ENCODE assay signal across 22 cellular contexts in the genomic region with DNA sequence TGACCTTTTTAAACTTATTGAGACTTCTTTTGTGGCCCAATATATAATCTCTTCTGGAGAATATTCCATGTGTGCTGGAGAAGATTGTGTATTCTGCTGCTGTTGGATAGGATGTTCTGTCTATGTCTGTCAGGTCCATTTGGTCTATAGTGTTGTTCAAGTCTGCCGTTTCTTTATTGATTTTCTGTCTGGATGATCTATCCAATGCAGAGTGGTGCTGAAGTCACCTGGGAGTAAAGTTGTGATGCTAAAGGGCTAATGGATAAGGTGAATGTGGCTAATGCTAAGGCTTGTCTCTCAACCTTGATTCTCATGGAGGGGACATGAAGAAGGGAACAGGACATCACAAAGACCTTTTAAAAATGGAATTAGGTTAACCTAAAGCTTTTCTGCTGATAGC.
A peak's percentile ranks its signal among the peaks of the same experiment; 100 is the strongest.
DNase-seq lines count a peak whose midpoint lies in the region; ATAC-seq, FAIRE-seq and TF ChIP-seq lines count a peak whose summit lies in the region.
"Had no signal": no experiment of that assay in that cellular context is flagged by ENCODE, and none has a peak within 500 bp of the region (broad histone marks: within the 10 kb centered on the region; RNA-seq: fewer than 3 reads in every experiment).

No MANE protein-coding gene starts in this region.

- ATAC-seq in SK-N-SH treated with all-trans-retinoic acid at 6 μM for 48 hours (no peak), HG03159 (IDR thresholded peaks at IDR 0.05; ENCODE audit: unreplicated experiment) (no peak)
- no peak for ATAC-seq in activated T-helper 17 cell treated with anti-CD3 and anti-CD28 coated beads, Interleukin-2, amount 50 U/mL, for 72 hours (replicated peaks)
- ATAC-seq: CD8-positive, alpha-beta T cell had no signal

- H3K4me2 ChIP-seq in SK-N-SH (no peak overlapping the region), H1 (ENCODE audit: insufficient read depth in 1 of 2, low read depth in 2 of 2, low read length in 2 of 2) (no peak overlapping the region)
- H3K4me2 ChIP-seq: BLaER1 had no signal

- no peaks in the 10 kb centered on the region for H3K4me1 Mint-ChIP-seq in activated T-helper 17 cell treated with anti-CD3 and anti-CD28 coated beads, Interleukin-2, amount 50 U/mL, for 72 hours

- H2BK20ac ChIP-seq in H1 (ENCODE audit: low read length), result no peak overlapping the region

- H3K4me3 Mint-ChIP-seq in activated T-helper 17 cell treated with anti-CD3 and anti-CD28 coated beads, Interleukin-2, amount 50 U/mL, for 72 hours, result no peak overlapping the region
- H3K4me3 Mint-ChIP-seq: B cell; CD4-positive, CD25-positive, alpha-beta regulatory T cell; CD8-positive, alpha-beta T cell had no signal

- H3K18ac ChIP-seq in H1 (ENCODE audit: extremely low read depth, low read length), result no peak overlapping the region

- TF ChIP-seq POLR2A in H1 (IDR thresholded peaks at IDR 0.05; ENCODE audit: control extremely low read depth in 1 of 2, low read depth in 2 of 2, low read length in 2 of 2), result no peak

- H3K4me3 ChIP-seq in SK-N-SH (ENCODE audit: low read depth in 2 of 2, low read length in 1 of 2), result no peak overlapping the region
- no peak overlapping the region for H3K4me3 ChIP-seq in H1 (ENCODE audit: extremely low read depth in 1 of 4, insufficient read depth in 2 of 4, low read depth in 3 of 4, low read length in 4 of 4)
- H3K4me3 ChIP-seq: BLaER1 had no signal

- no peaks in the 10 kb centered on the region; the same call in 1 of the 2 replicates for H3K27me3 ChIP-seq in SK-N-SH (ENCODE audit: insufficient read depth)
- no peaks in the 10 kb centered on the region for H3K27me3 ChIP-seq in H1 (replicated peaks in 1 of 4; ENCODE audit: control insufficient read depth in 3 of 4, extremely low read depth in 1 of 4, insufficient read depth in 3 of 4, low read length in 3 of 4)

- no peak overlapping the region for H3K4ac ChIP-seq in H1 (replicated peaks; ENCODE audit: insufficient read length, low read depth, low read length)

- H4K91ac ChIP-seq in H1 (replicated peaks; ENCODE audit: insufficient read length, low read length), result no peak overlapping the region

- no peak overlapping the region for H4K5ac ChIP-seq in H1 (ENCODE audit: insufficient read length, low read depth, low read length)

- H3K23me2 ChIP-seq in H1 (ENCODE audit: low read depth, low read length), result no peaks in the 10 kb centered on the region

- H3K79me2 ChIP-seq in SK-N-SH (ENCODE audit: insufficient read depth), result no peaks in the 10 kb centered on the region
- no peaks in the 10 kb centered on the region for H3K79me2 ChIP-seq in H1 (ENCODE audit: control insufficient read depth in 1 of 2, insufficient read depth in 2 of 2, low read length in 2 of 2)

- H3K36me3 ChIP-seq in SK-N-SH (replicated peaks in 1 of 2; ENCODE audit: control insufficient read depth in 1 of 2, insufficient read depth in 2 of 2, low read length in 1 of 2) (no peaks in the 10 kb centered on the region), H1 (ENCODE audit: control insufficient read depth in 2 of 4, insufficient read depth in 4 of 4, low read length in 3 of 4) (no peaks in the 10 kb centered on the region)
- H3K36me3 ChIP-seq: BLaER1 had no signal

- no peaks in the 10 kb centered on the region for H3K9me3 Mint-ChIP-seq in activated T-helper 17 cell treated with anti-CD3 and anti-CD28 coated beads, Interleukin-2, amount 50 U/mL, for 72 hours
- H3K9me3 Mint-ChIP-seq: CD8-positive, alpha-beta T cell had no signal

- H3K27ac ChIP-seq in SK-N-SH (ENCODE audit: low read depth in 2 of 2, low read length in 1 of 2) (no peak overlapping the region), H1 (ENCODE audit: low read depth, low read length) (no peak overlapping the region)
- H3K27ac ChIP-seq: 22Rv1, BLaER1, C4-2B had no signal

- no peak overlapping the region for H3K9ac ChIP-seq in SK-N-SH
- H3K9ac ChIP-seq in H1 (replicated peaks in 1 of 4; ENCODE audit: extremely low read depth in 1 of 4, low read depth in 3 of 4, low read length in 3 of 4), result no peak overlapping the region
- H3K9ac ChIP-seq: BLaER1 had no signal

- H3K9me3 ChIP-seq in SK-N-SH (no peaks in the 10 kb centered on the region), H1 (ENCODE audit: insufficient read depth in 2 of 2, low read depth in 1 of 2, low read length in 1 of 2) (no peaks in the 10 kb centered on the region)
- H3K9me3 ChIP-seq: Caco-2 had no signal

- no peak overlapping the region for H2AK5ac ChIP-seq in H1 (ENCODE audit: low read depth, low read length)

- H3K14ac ChIP-seq in H1 (ENCODE audit: insufficient read length), result no peak overlapping the region

- peak; percentile 28 for FAIRE-seq in H1 (lab: Jason Lieb, UNC)
- FAIRE-seq: A204.1, G401.6, GM19239 had no signal

- DNase-seq in SK-N-SH, result no peak
- DNase-seq in H1 (ENCODE audit: low read depth in 1 of 2, low spot score in 2 of 2), result no peak
- DNase-seq in NCI-H345 (lab: John Stamatoyannopoulos, UW), result no peak
- DNase-seq: Caco-2; CD4-positive, CD25-positive, alpha-beta regulatory T cell; CD8-positive, alpha-beta T cell; DMS153; DND-41; GOT3; H7; HCEC 1CT had no signal

- H3K4me1 ChIP-seq in SK-N-SH (ENCODE audit: control insufficient read depth in 1 of 2, insufficient read depth in 2 of 2, low read depth in 1 of 2, low read length in 1 of 2) (no peaks in the 10 kb centered on the region), H1 (replicated peaks in 1 of 4; ENCODE audit: control insufficient read depth in 3 of 4, insufficient read depth in 4 of 4, low read length in 3 of 4) (peaks cover 0 to 6% (median 0%) of the 10 kb centered on the region in 4 experiments; a peak in 1 of 7 replicates)
- H3K4me1 ChIP-seq: BLaER1 had no signal

- CTCF ChIA-PET in SK-N-SH (lab: Yijun Ruan, JAX) (no interaction called here), H1 (lab: Charles Lee; ENCODE audit: partially characterized antibody) (no interaction called here)

- no peak overlapping the region for H3K27ac Mint-ChIP-seq in activated T-helper 17 cell treated with anti-CD3 and anti-CD28 coated beads, Interleukin-2, amount 50 U/mL, for 72 hours
- H3K27ac Mint-ChIP-seq: B cell; CD4-positive, CD25-positive, alpha-beta regulatory T cell; CD8-positive, alpha-beta T cell had no signal

- no peak overlapping the region for H2BK12ac ChIP-seq in H1 (ENCODE audit: low read depth, low read length)

- H3K36me3 Mint-ChIP-seq in activated T-helper 17 cell treated with anti-CD3 and anti-CD28 coated beads, Interleukin-2, amount 50 U/mL, for 72 hours (ENCODE audit: low read depth), result no peaks in the 10 kb centered on the region
- H3K36me3 Mint-ChIP-seq: CD4-positive, CD25-positive, alpha-beta regulatory T cell; CD8-positive, alpha-beta T cell had no signal

- no peak overlapping the region for H3K23ac ChIP-seq in H1 (ENCODE audit: insufficient read length)

- no peak overlapping the region for H2BK120ac ChIP-seq in H1 (replicated peaks; ENCODE audit: low read depth, low read length)

- peaks cover 20% of the 10 kb centered on the region for H3K27me3 Mint-ChIP-seq in activated T-helper 17 cell treated with anti-CD3 and anti-CD28 coated beads, Interleukin-2, amount 50 U/mL, for 72 hours
- H3K27me3 Mint-ChIP-seq: B cell had no signal

- POLR2A ChIA-PET in SK-N-SH (lab: Yijun Ruan, JAX) (no interaction called here), H1 (lab: Charles Lee; ENCODE audit: partially characterized antibody) (no interaction called here)

- TF ChIP-seq CTCF in SK-N-SH (IDR thresholded peaks at IDR 0.05), result no peak
- no peak for TF ChIP-seq CTCF in H1 (IDR thresholded peaks at IDR 0.05; ENCODE audit: control extremely low read depth in 1 of 3, insufficient read depth in 1 of 3, low read depth in 1 of 3, low read length in 3 of 3)

- no peaks in the 10 kb centered on the region for H3K9me2 ChIP-seq in SK-N-SH

- H2BK15ac ChIP-seq in H1 (ENCODE audit: low read length), result no peak overlapping the region

- no peak overlapping the region for H4K8ac ChIP-seq in H1 (ENCODE audit: extremely low read depth, insufficient read depth, low read length)

- H3F3A ChIP-seq in SK-N-SH (replicated peaks; ENCODE audit: insufficient read depth), result no peaks in the 10 kb centered on the region

- WGBS in SK-N-SH (ENCODE audit: low lambda C conversion rate), result 35% methylated on average over 1 of the region's 1 CpG
- 89% methylated on average over 1 of the region's 1 CpG; no CpG with 5 or more reads in 1 of the 2 experiments for WGBS in H1 (ENCODE audit: extremely low coverage in 1 of 2, insufficient coverage in 1 of 2, insufficient read length in 1 of 2, insufficient replicate concordance in 2 of 2, low coverage in 1 of 2, low lambda C conversion rate in 2 of 2, missing lambda C conversion rate in 1 of 2), 2 experiments

- TF ChIP-seq RAD21 in SK-N-SH (IDR thresholded peaks at IDR 0.05; ENCODE audit: low read length) (no peak), Ishikawa (IDR thresholded peaks at IDR 0.05; ENCODE audit: low read depth) (no peak), H1 (IDR thresholded peaks at IDR 0.05 in 1 of 2, conservative IDR thresholded peaks at IDR 0.05 in 1 of 2; ENCODE audit: low read depth in 2 of 2, low read length in 2 of 2) (no peak)

- H3K56ac ChIP-seq in H1 (replicated peaks; ENCODE audit: insufficient read length, low read depth, low read length), result no peak overlapping the region

- H3K79me1 ChIP-seq in H1 (ENCODE audit: low read depth, low read length), result no peaks in the 10 kb centered on the region

- TF ChIP-seq EP300 in SK-N-SH (IDR thresholded peaks at IDR 0.05; ENCODE audit: borderline replicate concordance in 1 of 2, low read depth in 1 of 2, low read length in 1 of 2) (no peak), Ishikawa (IDR thresholded peaks at IDR 0.05; ENCODE audit: borderline replicate concordance) (no peak), H1 (IDR thresholded peaks at IDR 0.05; ENCODE audit: borderline replicate concordance in 1 of 2, low read depth in 2 of 2, low read length in 2 of 2) (no peak)

- no peak overlapping the region for H2BK5ac ChIP-seq in H1 (ENCODE audit: low read depth, low read length)

- H4K20me1 ChIP-seq in SK-N-SH (ENCODE audit: insufficient read depth) (no peaks in the 10 kb centered on the region), H1 (replicated peaks in 1 of 2; ENCODE audit: control insufficient read depth in 1 of 2, insufficient read depth in 2 of 2, low read length in 2 of 2) (no peaks in the 10 kb centered on the region)

- no peak overlapping the region for H2AFZ ChIP-seq in SK-N-SH (ENCODE audit: low read depth)
- H2AFZ ChIP-seq in H1 (ENCODE audit: low read length), result no peak overlapping the region

TF ChIP-seq in SK-N-SH, 30 proteins besides CTCF, POLR2A, EP300 and RAD21 (continues in another document):
- no peak for TF ChIP-seq NFIC (IDR thresholded peaks at IDR 0.05; ENCODE audit: borderline replicate concordance)

TF ChIP-seq in SK-N-SH treated with all-trans-retinoic acid at 6 μM for 48 hours, 23 proteins besides CTCF, POLR2A, EP300 and RAD21 (continues in another document):
- no peak for TF ChIP-seq BACH2 (CRISPR knock-in tag; IDR thresholded peaks at IDR 0.05; ENCODE audit: borderline replicate concordance)

TF ChIP-seq in H1, 55 proteins besides CTCF, POLR2A, EP300 and RAD21 (continues in another document):
- TF ChIP-seq ATF3 (IDR thresholded peaks at IDR 0.05; ENCODE audit: insufficient read depth, low read depth, low read length) (no peak), KDM4A (IDR thresholded peaks at IDR 0.05; ENCODE audit: low read depth, low read length, severe bottlenecking) (no peak), SIX5 (IDR thresholded peaks at IDR 0.05; ENCODE audit: low read depth, low read length) (no peak)
